ENCODE assay signal across 1 cellular context in the genomic region with DNA sequence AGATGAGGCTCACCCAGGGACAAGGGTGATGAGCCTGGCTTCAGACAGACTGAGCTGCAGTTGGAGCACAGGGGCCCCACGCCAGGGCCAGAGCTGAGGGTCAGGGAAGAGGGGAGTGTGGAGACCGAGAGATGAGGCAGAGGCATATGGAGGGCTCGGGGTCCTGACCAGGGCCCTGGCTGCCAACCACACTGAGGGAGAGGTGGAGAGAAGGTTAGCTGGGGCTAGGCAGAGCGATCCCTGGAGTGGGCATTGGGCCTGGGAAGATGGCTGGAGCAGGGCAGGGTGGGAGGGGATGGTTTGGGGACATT.
TF ChIP-seq lines count a peak whose summit lies in the region.

No MANE protein-coding gene starts in this region.

TF ChIP-seq in H1, 55 proteins besides CTCF, POLR2A, EP300 and RAD21:
- TF ChIP-seq PHF8 (conservative IDR thresholded peaks at IDR 0.05; ENCODE audit: low read depth, low read length) (no peak), MAX (IDR thresholded peaks at IDR 0.05) (no peak), HDAC6 (IDR thresholded peaks at IDR 0.05; ENCODE audit: low read depth, low read length) (no peak)
